ENCODE assay signal across 8 cellular contexts in the genomic region with DNA sequence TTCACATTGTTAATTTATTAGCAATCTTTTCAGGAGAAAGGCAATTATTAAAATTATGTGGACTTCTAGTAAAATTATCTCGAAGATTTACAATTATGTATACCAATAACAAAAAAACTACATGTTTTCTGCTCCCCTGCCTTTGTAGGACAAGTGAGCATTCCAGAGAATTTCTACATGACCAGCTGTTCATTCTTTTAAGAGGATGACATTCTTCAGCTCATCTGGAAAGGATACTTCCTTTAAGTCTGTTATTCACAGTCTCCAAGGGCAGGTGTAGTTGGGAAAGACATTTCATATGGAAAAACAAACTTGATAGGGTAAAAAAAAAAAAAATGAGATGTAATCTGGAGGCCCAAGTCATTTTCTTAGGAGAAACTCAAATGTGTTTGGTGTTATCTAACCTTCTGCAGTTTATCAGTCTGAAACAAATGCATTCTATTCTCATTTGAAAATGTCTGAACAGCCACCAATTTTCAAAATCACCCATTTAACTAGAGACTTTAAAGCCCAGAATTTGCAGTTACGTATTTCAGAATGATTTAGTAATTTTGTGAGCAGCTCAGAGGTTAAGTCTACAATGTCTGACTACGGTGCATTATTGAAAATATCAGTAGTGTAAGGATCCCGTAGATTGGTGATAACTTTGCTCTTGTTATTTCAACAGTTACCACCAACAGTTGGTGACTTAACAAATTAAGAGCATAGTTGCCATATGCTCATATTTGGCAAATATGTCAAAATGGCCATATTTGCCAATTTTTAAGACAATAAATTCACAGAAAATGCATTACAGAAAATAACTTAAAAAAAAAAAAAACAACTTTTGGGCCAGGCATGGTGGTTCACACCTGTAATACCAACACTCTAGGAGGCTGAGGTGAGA. TPM values are rescaled to one million over a fixed set of nuclear protein-coding genes. Genes with fewer than 3 reads are reported as not detected.
DNase-seq lines count a peak whose midpoint lies in the region; ATAC-seq and TF ChIP-seq lines count a peak whose summit lies in the region.

No MANE protein-coding gene starts in this region.

- H2AFZ ChIP-seq in ACC112 (ENCODE audit: low read length, unreplicated experiment): no peak overlapping the region

- H3K4me3 ChIP-seq in ACC112 (ENCODE audit: low read depth, low read length) (peak overlapping the region; percentile 93), HUES48 (ENCODE audit: low read depth, low read length) (peak overlapping the region; percentile 86), cardiac fibroblast (replicated peaks in 1 of 2; ENCODE audit: low read depth in 2 of 2, low read length in 2 of 2) (peak overlapping the region; percentile 78 to 96), mucosa of stomach (ENCODE audit: low read length) (no peak overlapping the region)

- TF ChIP-seq CTCF in cardiac fibroblast (IDR thresholded peaks at IDR 0.05; ENCODE audit: low read depth, low read length): no peak

- in situ Hi-C loops in G401 (cut with HindIII; ENCODE audit: low sequenced_read_pairs): no loop called here

- H3K27ac ChIP-seq in ACC112 (ENCODE audit: low read depth, low read length): peak overlapping the region; percentile 94
- peak overlapping the region; percentile 96 for H3K27ac ChIP-seq in HUES48 (ENCODE audit: low read depth, low read length)

- H3K79me2 ChIP-seq in ACC112 (ENCODE audit: control insufficient read depth, insufficient read depth, low read length, unreplicated experiment): peaks cover 53% of the 10 kb centered on the region

- no peaks in the 10 kb centered on the region for H3K27me3 ChIP-seq in ACC112 (ENCODE audit: insufficient read depth, low read length)
- H3K27me3 ChIP-seq in HUES48 (ENCODE audit: control insufficient read depth, insufficient read depth, low read length): no peaks in the 10 kb centered on the region
- peaks cover 18% of the 10 kb centered on the region for H3K27me3 ChIP-seq in mucosa of stomach (ENCODE audit: control insufficient read depth, insufficient read depth, low read length)

- ATAC-seq in HG03565 (IDR thresholded peaks at IDR 0.05; ENCODE audit: unreplicated experiment): no peak

- H3K9me3 ChIP-seq in HUES48 (ENCODE audit: control insufficient read depth, insufficient read depth, low read length) (no peaks in the 10 kb centered on the region), mucosa of stomach (ENCODE audit: control insufficient read depth, low read length) (no peaks in the 10 kb centered on the region)

- H3K4me1 ChIP-seq in ACC112 (ENCODE audit: control insufficient read depth, insufficient read depth, low read length, unreplicated experiment) (peaks cover 39% of the 10 kb centered on the region), HUES48 (ENCODE audit: control insufficient read depth, insufficient read depth, low read length) (peaks cover 28% of the 10 kb centered on the region), mucosa of stomach (ENCODE audit: control insufficient read depth, insufficient read depth, low read length) (peaks cover 4% of the 10 kb centered on the region)

- H3K36me3 ChIP-seq in ACC112 (ENCODE audit: insufficient read depth, low read length) (peaks cover 25% of the 10 kb centered on the region), HUES48 (ENCODE audit: control insufficient read depth, insufficient read depth, low read length) (peaks cover 11% of the 10 kb centered on the region; the same call in 1 of the 2 replicates), mucosa of stomach (ENCODE audit: control insufficient read depth, insufficient read depth, low read length) (no peaks in the 10 kb centered on the region)

- peak overlapping the region; percentile 46 for H3K9ac ChIP-seq in HUES48 (ENCODE audit: low read depth, low read length)
- peak overlapping the region; percentile 90 for H3K9ac ChIP-seq in mucosa of stomach (ENCODE audit: low read length)

- DNase-seq in cardiac fibroblast (ENCODE audit: low read depth in 2 of 2) (peak; percentile 44 to 69), foreskin melanocyte (no peak), retina (no peak), G401 (ENCODE audit: low spot score) (no peak)

RNA-seq across cellular contexts. Expression of a gene that starts 1.8 kb away (rescaled TPM):
- 3.5 and 3.7 TPM in 2 replicates for total RNA-seq in G401 (2014; rRNA removed; shearing (Covaris generic))

RNA-seq across cellular contexts. Expression of a gene that starts 51.1 kb away (rescaled TPM):
- 691 and 894 TPM in 2 replicates for total RNA-seq in G401 (2014; rRNA removed; shearing (Covaris generic))

Comparison
In these comparisons a context has a peak if more than half of its experiments do, and no peak if none do; other contexts are left out.
1. DNase-seq: peak in cardiac fibroblast (2 of 2); none in foreskin melanocyte (single experiment), retina (single experiment) and G401 (single experiment).